In genomic region chr14:34873591-34874385, GRCh38 we compare ENCODE assay signal across 8 cellular contexts. TPM values are rescaled to one million over a fixed set of nuclear protein-coding genes. Genes with fewer than 3 reads are reported as not detected.
A peak's percentile ranks its signal among the peaks of the same experiment; 100 is the strongest.
DNase-seq lines count a peak whose midpoint lies in the region; ATAC-seq lines count a peak whose summit lies in the region.

No MANE protein-coding gene starts in this region.

- DNase-seq in Daoy (ENCODE audit: low read depth), result peak; percentile 91
- peak; percentile 45 for DNase-seq in HuH-7.5 (ENCODE audit: low spot score)
- peak; percentile 82 for DNase-seq in SIG-M5 (lab: John Stamatoyannopoulos, UW)
- peak; percentile 72 for DNase-seq in activated gamma-delta T cell treated with Interleukin-2 at 50 U/mL for 16 hours
- DNase-seq in foreskin melanocyte, result peak; percentile 63
- DNase-seq in superior temporal gyrus (ENCODE audit: extremely low spot score), result peak; percentile 17

- ATAC-seq in GM21529 (IDR thresholded peaks at IDR 0.05; ENCODE audit: unreplicated experiment), result peak; percentile 66

- H3K9me3 ChIP-seq in neuron (ENCODE audit: low read length), result no peaks in the 10 kb centered on the region

- H3K4me3 ChIP-seq in neuron (ENCODE audit: low read length), result peak overlapping the region; percentile 56

- H3K27me3 ChIP-seq in neuron (ENCODE audit: insufficient read depth, low read length), result no peaks in the 10 kb centered on the region

- peak overlapping the region; percentile 88 for H2AFZ ChIP-seq in neuron (ENCODE audit: low read depth, low read length)

- H3K4me1 ChIP-seq in neuron (ENCODE audit: insufficient read depth, low read length), result peaks cover 17% of the 10 kb centered on the region

- H3K36me3 ChIP-seq in neuron (ENCODE audit: insufficient read depth, low read length), result peaks cover 16% of the 10 kb centered on the region

RNA-seq across cellular contexts. Expression of gene BAZ1A, which starts 1.4 kb away (rescaled TPM):
- 46.0 and 81.9 TPM in 2 replicates for total RNA-seq in Daoy (2014; rRNA removed; shearing (Covaris generic))

Comparison
In these comparisons a context has a peak if more than half of its experiments do, and no peak if none do; other contexts are left out.
1. Peak in every context shown above with its lines: DNase-seq, ATAC-seq and H3K4me3 ChIP-seq.
2. DNase-seq: peak in every context shown above with its lines; median percentile 91 in Daoy; 82 in SIG-M5; 72 in activated gamma-delta T cell treated with Interleukin-2 at 50 U/mL for 16 hours; 63 in foreskin melanocyte; 45 in HuH-7.5; 17 in superior temporal gyrus.